19 cellular contexts compared by ENCODE assay signal in the genomic region with DNA sequence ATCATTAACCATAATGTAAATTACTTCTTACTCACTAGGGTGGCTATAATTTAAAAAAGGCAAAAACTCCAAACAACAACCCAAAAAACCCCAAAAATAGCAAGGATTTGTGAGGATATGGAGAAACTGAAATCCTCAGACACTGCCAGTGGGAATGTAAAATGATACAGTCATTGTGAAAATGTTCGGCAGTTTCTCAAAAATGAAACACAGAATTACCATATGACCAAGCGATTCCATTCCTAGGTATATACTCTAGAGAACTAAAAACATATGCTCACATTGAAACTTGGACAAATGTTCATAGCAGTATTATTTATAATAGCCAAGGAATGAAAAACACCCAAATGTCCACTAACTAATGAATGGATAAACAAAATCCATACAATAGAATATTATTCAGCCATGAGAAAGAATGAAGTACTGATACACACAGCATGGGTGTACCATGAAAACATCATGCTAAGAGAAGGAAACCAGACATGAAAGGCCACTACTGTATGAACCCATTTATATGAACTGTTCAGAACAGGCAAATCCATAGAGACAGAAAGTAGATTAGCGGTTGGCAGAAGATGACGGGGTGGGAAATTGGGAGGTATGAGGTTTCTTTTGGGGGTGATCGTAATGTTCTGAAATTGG.
DNase-seq lines count a peak whose midpoint lies in the region; FAIRE-seq and TF ChIP-seq lines count a peak whose summit lies in the region.
"Had no signal": no experiment of that assay in that cellular context is flagged by ENCODE, and none has a peak within 500 bp of the region (broad histone marks: within the 10 kb centered on the region; RNA-seq: fewer than 3 reads in every experiment).

No MANE protein-coding gene starts in this region.

- intact Hi-C loops in endothelial cell of umbilical vein (cut with micrococcal nuclease): no loop called here

- H4K20me1 ChIP-seq in endothelial cell of umbilical vein (replicated peaks; ENCODE audit: control insufficient read depth, extremely low read depth, insufficient read depth, low read length): no peaks in the 10 kb centered on the region

- TF ChIP-seq CTCF in AG10803 (conservative IDR thresholded peaks at IDR 0.05; ENCODE audit: low read length) (no peak), endothelial cell of umbilical vein (IDR thresholded peaks at IDR 0.05; ENCODE audit: extremely low read depth in 1 of 2, insufficient read depth in 1 of 2, low read depth in 1 of 2, low read length in 2 of 2) (no peak), osteocyte (IDR thresholded peaks at IDR 0.05) (no peak), endodermal cell (conservative IDR thresholded peaks at IDR 0.05) (no peak), progenitor cell of endocrine pancreas (IDR thresholded peaks at IDR 0.05; ENCODE audit: unreplicated experiment) (no peak)

- H3K9me1 ChIP-seq in endothelial cell of umbilical vein (replicated peaks; ENCODE audit: control insufficient read depth, extremely low read depth, insufficient read depth, low read length): no peaks in the 10 kb centered on the region

- no peak overlapping the region for H3K4me3 ChIP-seq in AG10803 (ENCODE audit: low read length)
- no peak overlapping the region for H3K4me3 ChIP-seq in adipocyte (ENCODE audit: low read length)
- no peak overlapping the region for H3K4me3 ChIP-seq in endothelial cell of umbilical vein (replicated peaks in 1 of 3; ENCODE audit: insufficient read depth in 1 of 3, low read depth in 1 of 3, low read length in 3 of 3)
- no peak overlapping the region for H3K4me3 ChIP-seq in endodermal cell (ENCODE audit: low read length)
- H3K4me3 ChIP-seq: GM23248 had no signal

- H3K4me1 ChIP-seq in adipocyte (ENCODE audit: control insufficient read depth, insufficient read depth, low read length) (no peaks in the 10 kb centered on the region), endothelial cell of umbilical vein (ENCODE audit: control insufficient read depth, extremely low read depth, insufficient read depth, low read length) (no peaks in the 10 kb centered on the region), endodermal cell (ENCODE audit: control insufficient read depth, insufficient read depth, low read length) (no peaks in the 10 kb centered on the region)
- H3K4me1 ChIP-seq: BE2C had no signal

- BruUV-seq in endothelial cell of umbilical vein (replicated peaks; lab: Mats Ljungman, UMichigan): no TSS peak

- peaks cover 37% of the 10 kb centered on the region for H3K79me2 ChIP-seq in endothelial cell of umbilical vein (ENCODE audit: control insufficient read depth, insufficient read depth, low read length)

- no peak overlapping the region for H2AFZ ChIP-seq in endothelial cell of umbilical vein (ENCODE audit: low read depth, low read length)
- H2AFZ ChIP-seq: GM23248 had no signal

- no peaks in the 10 kb centered on the region for H3K27me3 Mint-ChIP-seq in osteocyte (ENCODE audit: unreplicated experiment)
- H3K27me3 Mint-ChIP-seq in endodermal cell (ENCODE audit: insufficient read depth): no peaks in the 10 kb centered on the region
- H3K27me3 Mint-ChIP-seq in progenitor cell of endocrine pancreas: no peaks in the 10 kb centered on the region
- H3K27me3 Mint-ChIP-seq: CD4-positive, alpha-beta memory T cell had no signal

- CTCF ChIA-PET in endothelial cell of umbilical vein (lab: Charles Lee): no interaction called here

- H3K4me1 Mint-ChIP-seq in osteocyte (ENCODE audit: unreplicated experiment) (peaks cover 4% of the 10 kb centered on the region), endodermal cell (peaks cover 10% of the 10 kb centered on the region), progenitor cell of endocrine pancreas (ENCODE audit: low read depth) (peaks cover 2% of the 10 kb centered on the region)

- H3K9me3 Mint-ChIP-seq in osteocyte (ENCODE audit: unreplicated experiment): no peaks in the 10 kb centered on the region
- H3K9me3 Mint-ChIP-seq in endodermal cell: no peaks in the 10 kb centered on the region
- no peaks in the 10 kb centered on the region for H3K9me3 Mint-ChIP-seq in progenitor cell of endocrine pancreas (ENCODE audit: low read depth)
- H3K9me3 Mint-ChIP-seq: CD4-positive, alpha-beta memory T cell had no signal

- H3K4me2 ChIP-seq in endothelial cell of umbilical vein (ENCODE audit: insufficient read depth, low read length): no peak overlapping the region

- H3K27ac Mint-ChIP-seq in osteocyte (ENCODE audit: unreplicated experiment): peak overlapping the region; percentile 25
- H3K27ac Mint-ChIP-seq in endodermal cell: no peak overlapping the region
- H3K27ac Mint-ChIP-seq in progenitor cell of endocrine pancreas: no peak overlapping the region

- no peak overlapping the region for H3K27ac ChIP-seq in endothelial cell of umbilical vein (ENCODE audit: insufficient read depth, low read depth, low read length)
- H3K27ac ChIP-seq in endodermal cell (ENCODE audit: low read depth, low read length): no peak overlapping the region
- H3K27ac ChIP-seq: C4-2B, GM23248 had no signal

- TF ChIP-seq POLR2A in endothelial cell of umbilical vein (IDR thresholded peaks at IDR 0.05; ENCODE audit: low read depth, low read length): no peak

- POLR2A ChIA-PET in endothelial cell of umbilical vein (lab: Charles Lee): no interaction called here

- WGBS in endodermal cell (ENCODE audit: insufficient coverage in 1 of 2, insufficient read length in 1 of 2), 2 experiments: 93 to 98% methylated on average over 2 to 4 of the region's 5 CpGs

- FAIRE-seq in endothelial cell of umbilical vein (lab: Jason Lieb, UNC): peak; percentile 31
- FAIRE-seq: D721Med, G401.6, H54 had no signal

- H3K36me3 ChIP-seq in adipocyte (ENCODE audit: control insufficient read depth, insufficient read depth, low read length, severe bottlenecking): peaks cover 8% of the 10 kb centered on the region
- peaks cover 0 to 3% of the 10 kb centered on the region in 2 experiments for H3K36me3 ChIP-seq in endothelial cell of umbilical vein (ENCODE audit: control insufficient read depth in 2 of 2, extremely low read depth in 1 of 2, insufficient read depth in 2 of 2, low read length in 2 of 2)
- no peaks in the 10 kb centered on the region for H3K36me3 ChIP-seq in endodermal cell (ENCODE audit: control insufficient read depth, insufficient read depth, low read length)

- DNase-seq in AG10803 (ENCODE audit: low read depth) (peak; percentile 23), adipocyte (ENCODE audit: low read depth) (peak; percentile 67), endothelial cell of umbilical vein (ENCODE audit: low read depth, low spot score) (no peak), osteocyte (ENCODE audit: extremely low spot score, unreplicated experiment) (no peak), endodermal cell (no peak), progenitor cell of endocrine pancreas (ENCODE audit: low spot score, unreplicated experiment) (no peak), COLO668 (lab: John Stamatoyannopoulos, UW; ENCODE audit: unreplicated experiment) (no peak)
- DNase-seq: ACHN; BE2C; CD4-positive, alpha-beta memory T cell; COR-L47; EL; GM23248; IMR-90; KG1 had no signal

- no peak overlapping the region for H3K9ac ChIP-seq in adipocyte (ENCODE audit: low read length)
- H3K9ac ChIP-seq in endothelial cell of umbilical vein (replicated peaks; ENCODE audit: extremely low read depth, insufficient read depth, low read length): no peak overlapping the region
- H3K9ac ChIP-seq in endodermal cell (ENCODE audit: extremely low read depth, low read length, poor library complexity, severe bottlenecking): no peak overlapping the region
- H3K9ac ChIP-seq: GM23248 had no signal

- no peaks in the 10 kb centered on the region for H3K9me3 ChIP-seq in adipocyte (ENCODE audit: control insufficient read depth, low read length)
- no peaks in the 10 kb centered on the region for H3K9me3 ChIP-seq in endothelial cell of umbilical vein (replicated peaks; ENCODE audit: control insufficient read depth, insufficient read depth, low read length)
- no peaks in the 10 kb centered on the region for H3K9me3 ChIP-seq in endodermal cell (ENCODE audit: control insufficient read depth, low read length)
- H3K9me3 ChIP-seq: BE2C had no signal

- H3K27me3 ChIP-seq in adipocyte (replicated peaks; ENCODE audit: control insufficient read depth, insufficient read depth, low read length): no peaks in the 10 kb centered on the region
- H3K27me3 ChIP-seq in endothelial cell of umbilical vein (ENCODE audit: control insufficient read depth in 2 of 2, insufficient read depth in 2 of 2, low read length in 2 of 2): no peaks in the 10 kb centered on the region
- H3K27me3 ChIP-seq in endodermal cell (ENCODE audit: control insufficient read depth, insufficient read depth, low read length, poor library complexity, severe bottlenecking): no peaks in the 10 kb centered on the region
- H3K27me3 ChIP-seq: BE2C had no signal

- H3K36me3 Mint-ChIP-seq in osteocyte (ENCODE audit: unreplicated experiment): peaks cover 10% of the 10 kb centered on the region
- peaks cover 6% of the 10 kb centered on the region for H3K36me3 Mint-ChIP-seq in endodermal cell (ENCODE audit: low read depth)
- peaks cover 7% of the 10 kb centered on the region for H3K36me3 Mint-ChIP-seq in progenitor cell of endocrine pancreas (ENCODE audit: insufficient read depth)

- H3K4me3 Mint-ChIP-seq in osteocyte (ENCODE audit: unreplicated experiment) (no peak overlapping the region), endodermal cell (no peak overlapping the region), progenitor cell of endocrine pancreas (ENCODE audit: low read depth) (no peak overlapping the region)
- H3K4me3 Mint-ChIP-seq: CD4-positive, alpha-beta memory T cell had no signal

- dilution Hi-C loops in endothelial cell of umbilical vein (cut with MboI; ENCODE audit: extremely low pct_ligation_motif_present, low sequenced_read_pairs): no loop called here

TF ChIP-seq in endothelial cell of umbilical vein, 7 proteins besides CTCF, POLR2A, EP300 and RAD21:
- TF ChIP-seq POLR2AphosphoS5 (IDR thresholded peaks at IDR 0.05; ENCODE audit: insufficient read depth, low read depth, low read length) (no peak), FOS (IDR thresholded peaks at IDR 0.05; ENCODE audit: borderline replicate concordance, insufficient read depth, low read length) (no peak), JUN (IDR thresholded peaks at IDR 0.05; ENCODE audit: borderline replicate concordance, insufficient read depth, insufficient read length, low read depth) (no peak), EZH2 (IDR thresholded peaks at IDR 0.05; ENCODE audit: borderline replicate concordance, low read depth, low read length, severe bottlenecking) (no peak), GATA2 (IDR thresholded peaks at IDR 0.05; ENCODE audit: insufficient read depth, insufficient read length, low read depth, low read length) (no peak), MYC (IDR thresholded peaks at IDR 0.05; ENCODE audit: low read depth, low read length) (no peak)
- TF ChIP-seq, protein P1, sequence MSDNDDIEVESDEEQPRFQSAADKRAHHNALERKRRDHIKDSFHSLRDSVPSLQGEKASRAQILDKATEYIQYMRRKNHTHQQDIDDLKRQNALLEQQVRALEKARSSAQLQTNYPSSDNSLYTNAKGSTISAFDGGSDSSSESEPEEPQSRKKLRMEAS (IDR thresholded peaks at IDR 0.05; ENCODE audit: insufficient read depth, insufficient read length): no peak

Comparison
In these comparisons a context has a peak if more than half of its experiments do, and no peak if none do; other contexts are left out.
1. DNase-seq: peak in AG10803 (single experiment) and adipocyte (single experiment); none in endothelial cell of umbilical vein (single experiment), osteocyte (single experiment), endodermal cell (single experiment), progenitor cell of endocrine pancreas (single experiment) and COLO668 (single experiment).